Comparison of ENCODE assay signal across 7 cellular contexts in genomic region chrX:49171752-49172279, GRCh38. TPM values are rescaled to one million over a fixed set of nuclear protein-coding genes. Genes with fewer than 3 reads are reported as not detected.
DNase-seq lines count a peak whose midpoint lies in the region; ATAC-seq and TF ChIP-seq lines count a peak whose summit lies in the region.

Gene PLP2, plus strand, starts transcription at chrX:49171898. Its CDS starts 103 bp downstream, at chrX:49172001.

- H3K4me2 ChIP-seq in PC-3 (ENCODE audit: low read length) (peak within 1 kb of the TSS; percentile 91), trophoblast cell (ENCODE audit: low read length) (peak within 1 kb of the TSS; percentile 88)

- ATAC-seq in GM18498 (IDR thresholded peaks at IDR 0.05; ENCODE audit: unreplicated experiment) (peak; percentile 35), HG02973 (IDR thresholded peaks at IDR 0.05; ENCODE audit: unreplicated experiment) (peak; percentile 41), PC-3 (peak; percentile 64), gastroesophageal sphincter (peak; percentile 59)

- intact Hi-C loops in PC-3 (cut with micrococcal nuclease) (no loop called here), uterus (cut with DNase I; ENCODE audit: low total_unique reads) (no loop called here)

- H3K9me3 ChIP-seq in PC-3 (ENCODE audit: low read length) (no peaks in the 10 kb centered on the region), gastroesophageal sphincter (no peaks in the 10 kb centered on the region), trophoblast cell (ENCODE audit: insufficient read depth, low read depth, low read length) (no peaks in the 10 kb centered on the region), uterus (no peaks in the 10 kb centered on the region)

- no peak within 1 kb of the TSS for H2AK5ac ChIP-seq in trophoblast cell (ENCODE audit: low read length)

- peak within 1 kb of the TSS; percentile 11 for H4K8ac ChIP-seq in trophoblast cell (ENCODE audit: low read depth, low read length)

- H3K36me3 ChIP-seq in PC-3 (ENCODE audit: low read depth, low read length) = peaks cover 8% of the 10 kb centered on the region; the same call in 1 of the 2 replicates
- peaks cover 0 to 32% of the 10 kb centered on the region in 2 donors for H3K36me3 ChIP-seq in gastroesophageal sphincter
- peaks cover 13 to 21% of the 10 kb centered on the region in 2 experiments for H3K36me3 ChIP-seq in trophoblast cell (ENCODE audit: control insufficient read depth in 1 of 2, insufficient read depth in 2 of 2, low read length in 2 of 2)
- no peaks in the 10 kb centered on the region for H3K36me3 ChIP-seq in uterus

- peak within 1 kb of the TSS; percentile 57 for H3K14ac ChIP-seq in trophoblast cell (ENCODE audit: low read length)

- H4K20me1 ChIP-seq in PC-3 (ENCODE audit: low read length) = peaks cover 10% of the 10 kb centered on the region

- 32% methylated on average over 22 of the region's 46 CpGs; no CpG with 5 or more reads in 1 of the 2 donors for WGBS in gastroesophageal sphincter (ENCODE audit: low coverage in 1 of 2), 2 donors
- WGBS in trophoblast cell (ENCODE audit: extremely low coverage, insufficient coverage, insufficient read length) = no CpG with 5 or more reads among the region's 46 CpGs

- no TSS peak for BruUV-seq in PC-3 (replicated peaks; lab: Mats Ljungman, UMichigan)

- H3K27me3 ChIP-seq in PC-3 (ENCODE audit: low read length) (no peaks in the 10 kb centered on the region), gastroesophageal sphincter (no peaks in the 10 kb centered on the region), trophoblast cell (ENCODE audit: insufficient read depth, low read length) (peaks cover 4% of the 10 kb centered on the region), uterus (no peaks in the 10 kb centered on the region)

- H3K4me3 ChIP-seq in PC-3 (ENCODE audit: low read length) (peak within 1 kb of the TSS; percentile 78), gastroesophageal sphincter (peak within 1 kb of the TSS; percentile 61 to 70), trophoblast cell (ENCODE audit: low read depth, low read length) (peak within 1 kb of the TSS; percentile 64), uterus (peak within 1 kb of the TSS; percentile 58 to 61)

- no peak within 1 kb of the TSS for H3K4ac ChIP-seq in trophoblast cell (ENCODE audit: low read depth, low read length)

- H4K91ac ChIP-seq in trophoblast cell (ENCODE audit: low read depth, low read length) = peak within 1 kb of the TSS; percentile 72

- no peak within 1 kb of the TSS for H2BK5ac ChIP-seq in trophoblast cell (ENCODE audit: low read depth, low read length, poor library complexity)

- H3K4me1 ChIP-seq in PC-3 (ENCODE audit: insufficient read depth, low read length) (peaks cover 20% of the 10 kb centered on the region; the same call in 1 of the 2 replicates), gastroesophageal sphincter (peaks cover 0 to 41% (median 3%) of the 10 kb centered on the region in 3 donors), trophoblast cell (ENCODE audit: control insufficient read depth in 1 of 2, insufficient read depth in 2 of 2, low read length in 2 of 2) (peaks cover 9 to 15% of the 10 kb centered on the region in 2 experiments), uterus (no peaks in the 10 kb centered on the region)

- TF ChIP-seq POLR2A in gastroesophageal sphincter (IDR thresholded peaks at IDR 0.05) (peak; percentile 39 to 47), uterus (IDR thresholded peaks at IDR 0.05) (peak in 1 of 2 donors; percentile 48)

- CTCF ChIA-PET in PC-3 (lab: Charles Lee) = interaction anchor here (0.7 to 1.0 kb wide), 2 partner anchors 13 to 16 kb away, joined by 3 to 15 read pairs; no protein-coding TSS in a partner anchor

- POLR2A ChIA-PET in PC-3 (lab: Charles Lee; ENCODE audit: unreplicated experiment) = no interaction called here

- H3K23ac ChIP-seq in trophoblast cell (ENCODE audit: low read length) = no peak within 1 kb of the TSS

- TF ChIP-seq CTCF in PC-3 (conservative IDR thresholded peaks at IDR 0.05; ENCODE audit: low read depth, low read length) (no peak), gastroesophageal sphincter (IDR thresholded peaks at IDR 0.05) (no peak), uterus (IDR thresholded peaks at IDR 0.05) (no peak)

- peak within 1 kb of the TSS; percentile 69 for H4K12ac ChIP-seq in trophoblast cell (ENCODE audit: low read depth, low read length)

- H2BK12ac ChIP-seq in trophoblast cell (ENCODE audit: low read length) = peak within 1 kb of the TSS; percentile 53

- H2BK120ac ChIP-seq in trophoblast cell (ENCODE audit: insufficient read depth, low read length, poor library complexity) = peak within 1 kb of the TSS; percentile 63

- peak; percentile 75 for DNase-seq in PC-3
- DNase-seq in activated T-helper 9 cell treated with anti-CD3 and anti-CD28 coated beads, Interleukin-2, amount 50 U/mL, for 16 hours (ENCODE audit: low read depth) = peak; percentile 61
- peak; percentile 68 to 69 for DNase-seq in trophoblast cell
- peak; percentile 57 to 65 for DNase-seq in uterus

- H3K79me2 ChIP-seq in PC-3 (ENCODE audit: low read length) (peaks cover 28% of the 10 kb centered on the region), trophoblast cell (ENCODE audit: control insufficient read depth, insufficient read depth, low read length, poor library complexity) (peaks cover 3% of the 10 kb centered on the region)

- no peak for TF ChIP-seq EP300 in gastroesophageal sphincter (IDR thresholded peaks at IDR 0.05)

- no peaks in the 10 kb centered on the region for H3K9me2 ChIP-seq in PC-3 (replicated peaks; ENCODE audit: low read length)

- H2AFZ ChIP-seq in PC-3 (ENCODE audit: low read length) (peak within 1 kb of the TSS; percentile 64), trophoblast cell (ENCODE audit: insufficient read depth, low read length, poor library complexity) (peak within 1 kb of the TSS; percentile 73)

- H3K18ac ChIP-seq in trophoblast cell (ENCODE audit: low read length) = peak within 1 kb of the TSS; percentile 46

- H3K27ac ChIP-seq in PC-3 (ENCODE audit: low read length) (peak within 1 kb of the TSS; percentile 82), gastroesophageal sphincter (peak within 1 kb of the TSS; percentile 82 to 96 (median 93)), trophoblast cell (ENCODE audit: low read depth, low read length) (no peak within 1 kb of the TSS), uterus (peak within 1 kb of the TSS; percentile 83 to 91)

- no peaks in the 10 kb centered on the region for H3F3A ChIP-seq in PC-3 (ENCODE audit: low read length, unreplicated experiment)

- H3K79me1 ChIP-seq in trophoblast cell (ENCODE audit: low read length) = peaks cover 6% of the 10 kb centered on the region

- H3K9ac ChIP-seq in PC-3 (ENCODE audit: low read length) (peak within 1 kb of the TSS; percentile 98), trophoblast cell (ENCODE audit: low read length) (no peak within 1 kb of the TSS)

RNA-seq across cellular contexts. Expression of gene PLP2, which starts in this region (rescaled TPM):
- 165 and 171 TPM in 2 replicates for total RNA-seq in PC-3 (2014; rRNA removed)
- total RNA-seq in gastroesophageal sphincter = 10 to 100 TPM; 57.9 to 78.7 (median 67.9) TPM
- 35.9 and 37.5 TPM in 2 replicates for polyA plus RNA-seq in trophoblast cell (2013)
- total RNA-seq in uterus = 100 to 1,000 TPM in 1 of 4 donors, 10 to 100 TPM in 1, 1 to 10 TPM in 2; 2.6 to 171 (median 23.3) TPM
